ENCODE assay signal across 24 cellular contexts in genomic region chr10:96502561-96503267, GRCh38. TPM values are rescaled to one million over a fixed set of nuclear protein-coding genes. Genes with fewer than 3 reads are reported as not detected.
DNase-seq lines count a peak whose midpoint lies in the region; ATAC-seq and TF ChIP-seq lines count a peak whose summit lies in the region.
"Had no signal": no experiment of that assay in that cellular context is flagged by ENCODE, and none has a peak within 500 bp of the region (broad histone marks: within the 10 kb centered on the region; RNA-seq: fewer than 3 reads in every experiment).

No MANE protein-coding gene starts in this region.

- H3K4me3 Mint-ChIP-seq in Calu3 (ENCODE audit: low read depth, unreplicated experiment): no peak overlapping the region
- H3K4me3 Mint-ChIP-seq: activated naive CD8-positive, alpha-beta T cell treated with anti-CD3 and anti-CD28 coated beads for 36 hours; CD4-positive, CD25-positive, alpha-beta regulatory T cell had no signal

- H3K9me3 ChIP-seq in heart right ventricle (no peaks in the 10 kb centered on the region), smooth muscle cell (replicated peaks; ENCODE audit: low read depth) (no peaks in the 10 kb centered on the region)
- H3K9me3 ChIP-seq: body of pancreas, gastrocnemius medialis, left ventricle myocardium inferior, sigmoid colon, upper lobe of right lung had no signal

- no TSS peak for BruUV-seq in Calu3 (replicated peaks; lab: Mats Ljungman, UMichigan)

- intact Hi-C loops in cardiac septum (cut with DNase I): no loop called here
- intact Hi-C loops in heart right ventricle (cut with DNase I): no loop called here
- intact Hi-C loops in Calu3 (cut with micrococcal nuclease; ENCODE audit: unreplicated experiment): no loop called here

- H3K4me1 ChIP-seq in heart right ventricle: peaks cover 0 to 20% (median 10%) of the 10 kb centered on the region in 9 donors
- H3K4me1 ChIP-seq in smooth muscle cell (ENCODE audit: low read depth): no peaks in the 10 kb centered on the region
- H3K4me1 ChIP-seq: body of pancreas, gastrocnemius medialis, upper lobe of right lung had no signal

- no peak overlapping the region for H3K4me2 ChIP-seq in smooth muscle cell

- H3K27me3 Mint-ChIP-seq in Calu3 (ENCODE audit: unreplicated experiment): no peaks in the 10 kb centered on the region
- H3K27me3 Mint-ChIP-seq: activated naive CD8-positive, alpha-beta T cell treated with anti-CD3 and anti-CD28 coated beads for 36 hours had no signal

- ATAC-seq in heart right ventricle: no peak
- no peak for ATAC-seq in activated CD4-positive, CD25-positive, alpha-beta regulatory T cell treated with anti-CD3 and anti-CD28 coated beads, Interleukin-2, amount 50 U/mL, for 24 hours
- ATAC-seq: body of pancreas, gastrocnemius medialis, K562, Right ventricle myocardium inferior, upper lobe of right lung had no signal

- H3K36me3 ChIP-seq in heart right ventricle: no peaks in the 10 kb centered on the region
- no peaks in the 10 kb centered on the region for H3K36me3 ChIP-seq in smooth muscle cell (ENCODE audit: low read depth)
- H3K36me3 ChIP-seq: gastrocnemius medialis, left ventricle myocardium inferior, sigmoid colon, upper lobe of right lung had no signal

- TF ChIP-seq CTCF in heart right ventricle (IDR thresholded peaks at IDR 0.05): no peak
- TF ChIP-seq CTCF in epithelial cell of proximal tubule (conservative IDR thresholded peaks at IDR 0.05; ENCODE audit: low read depth, low read length): no peak
- TF ChIP-seq CTCF in smooth muscle cell (IDR thresholded peaks at IDR 0.05; ENCODE audit: borderline replicate concordance, insufficient read depth, poor library complexity, severe bottlenecking): no peak
- TF ChIP-seq CTCF in Calu3 (IDR thresholded peaks at IDR 0.05; ENCODE audit: unreplicated experiment): no peak

- H3K4me3 ChIP-seq in heart right ventricle (no peak overlapping the region), epithelial cell of proximal tubule (ENCODE audit: low read depth, low read length) (no peak overlapping the region), smooth muscle cell (no peak overlapping the region)
- H3K4me3 ChIP-seq: body of pancreas, coronary artery, gastrocnemius medialis, K562, left ventricle myocardium inferior, sigmoid colon, upper lobe of right lung had no signal

- H3K27ac Mint-ChIP-seq in Calu3 (ENCODE audit: unreplicated experiment): no peak overlapping the region
- H3K27ac Mint-ChIP-seq: activated naive CD8-positive, alpha-beta T cell treated with anti-CD3 and anti-CD28 coated beads for 36 hours; CD4-positive, CD25-positive, alpha-beta regulatory T cell had no signal

- H3K9ac ChIP-seq in smooth muscle cell (ENCODE audit: low read depth): no peak overlapping the region

- no peak overlapping the region for H3K27ac ChIP-seq in heart right ventricle
- peak overlapping the region; percentile 46 for H3K27ac ChIP-seq in smooth muscle cell (ENCODE audit: low read depth)
- H3K27ac ChIP-seq: body of pancreas, coronary artery, gastrocnemius medialis, HL-60, left ventricle myocardium inferior, sigmoid colon, upper lobe of right lung had no signal

- CTCF ChIA-PET in Calu3 (lab: Charles Lee): no interaction called here

- 89 to 91% methylated on average over 7 of the region's 7 CpGs for WGBS in heart right ventricle, 2 donors
- WGBS in smooth muscle cell (ENCODE audit: low lambda C conversion rate): 83% methylated on average over 7 of the region's 7 CpGs

- DNase-seq in cardiac septum (ENCODE audit: low spot score) (peak; percentile 55), heart right ventricle (no peak), NCI-H345 treated with DMSO at 0.1 percent for 48 hours (lab: John Stamatoyannopoulos, UW; ENCODE audit: unreplicated experiment) (peak; percentile 90), epithelial cell of proximal tubule (ENCODE audit: low read depth) (peak; percentile 78), smooth muscle cell (lab: John Stamatoyannopoulos, UW; ENCODE audit: unreplicated experiment) (no peak), Calu3 (no peak), DMS 273 (lab: John Stamatoyannopoulos, UW; ENCODE audit: unreplicated experiment) (no peak)
- DNase-seq: activated naive CD8-positive, alpha-beta T cell treated with anti-CD3 and anti-CD28 coated beads for 36 hours; body of pancreas; CD4-positive, CD25-positive, alpha-beta regulatory T cell; gastrocnemius medialis; H9; left ventricle myocardium inferior; NCI-H2171; sigmoid colon; stimulated activated CD4-positive, alpha-beta T cell treated with anti-CD3 and anti-CD28 coated beads, Interleukin-2, amount 100 ng/mL, for 24 hours; T-helper 1 cell; upper lobe of right lung had no signal

- H3K79me2 ChIP-seq in smooth muscle cell (ENCODE audit: low read depth): no peaks in the 10 kb centered on the region

- no peak overlapping the region for H2AFZ ChIP-seq in smooth muscle cell (ENCODE audit: low read depth)

- peaks cover 12% of the 10 kb centered on the region for H3K4me1 Mint-ChIP-seq in Calu3 (ENCODE audit: low read depth, unreplicated experiment)
- H3K4me1 Mint-ChIP-seq: activated naive CD8-positive, alpha-beta T cell treated with anti-CD3 and anti-CD28 coated beads for 36 hours; CD4-positive, CD25-positive, alpha-beta regulatory T cell had no signal

- no peaks in the 10 kb centered on the region for H3K36me3 Mint-ChIP-seq in Calu3 (ENCODE audit: insufficient read depth, unreplicated experiment)
- H3K36me3 Mint-ChIP-seq: activated naive CD8-positive, alpha-beta T cell treated with anti-CD3 and anti-CD28 coated beads for 36 hours; CD4-positive, CD25-positive, alpha-beta regulatory T cell had no signal

- no peaks in the 10 kb centered on the region for H3K27me3 ChIP-seq in heart right ventricle
- no peaks in the 10 kb centered on the region for H3K27me3 ChIP-seq in smooth muscle cell (ENCODE audit: low read depth)
- H3K27me3 ChIP-seq: body of pancreas, gastrocnemius medialis, sigmoid colon had no signal

- no peaks in the 10 kb centered on the region for H3K9me3 Mint-ChIP-seq in Calu3 (ENCODE audit: low read depth, unreplicated experiment)
- H3K9me3 Mint-ChIP-seq: activated naive CD8-positive, alpha-beta T cell treated with anti-CD3 and anti-CD28 coated beads for 36 hours; CD4-positive, CD25-positive, alpha-beta regulatory T cell; H9 had no signal

- no peaks in the 10 kb centered on the region for H4K20me1 ChIP-seq in smooth muscle cell (ENCODE audit: low read depth)

- H3F3A ChIP-seq in smooth muscle cell (ENCODE audit: low read depth): no peaks in the 10 kb centered on the region

RNA-seq across cellular contexts. Expression of gene TLL2, which starts 11.0 kb away (rescaled TPM):
- total RNA-seq in cardiac septum: 3.8 TPM
- 1 to 10 TPM; 2.8 to 9.2 (median 6.9) TPM for total RNA-seq in heart right ventricle
- polyA plus RNA-seq in heart right ventricle: 1 to 10 TPM; 2.3 to 8.4 TPM
- total RNA-seq in epithelial cell of proximal tubule: 3.3 and 6.7 TPM in 2 replicates
- 0.18 and 0.45 TPM in 2 replicates for total RNA-seq in smooth muscle cell
- polyA plus RNA-seq in smooth muscle cell: 0.04 TPM in 1 of 2 replicates, not detected in the other
- total RNA-seq in Calu3 (2022): 0.44 and 0.66 TPM in 2 replicates
- total RNA-seq: activated CD8-positive, alpha-beta memory T cell treated with anti-CD3 and anti-CD28 coated beads for 36 hours; body of pancreas; CD4-positive, CD25-positive, alpha-beta regulatory T cell; upper lobe of right lung had no signal
- polyA plus RNA-seq: CD4-positive, CD25-positive, alpha-beta regulatory T cell; K562 had no signal

Comparison
In these comparisons a context has a peak if more than half of its experiments do, and no peak if none do; other contexts are left out.
1. DNase-seq: peak in cardiac septum (single experiment), NCI-H345 treated with DMSO at 0.1 percent for 48 hours (single experiment) and epithelial cell of proximal tubule (single experiment); none in heart right ventricle (0 of 2), smooth muscle cell (single experiment), Calu3 (single experiment) and DMS 273 (single experiment).